ENCODE assay signal across 8 cellular contexts in the genomic region with DNA sequence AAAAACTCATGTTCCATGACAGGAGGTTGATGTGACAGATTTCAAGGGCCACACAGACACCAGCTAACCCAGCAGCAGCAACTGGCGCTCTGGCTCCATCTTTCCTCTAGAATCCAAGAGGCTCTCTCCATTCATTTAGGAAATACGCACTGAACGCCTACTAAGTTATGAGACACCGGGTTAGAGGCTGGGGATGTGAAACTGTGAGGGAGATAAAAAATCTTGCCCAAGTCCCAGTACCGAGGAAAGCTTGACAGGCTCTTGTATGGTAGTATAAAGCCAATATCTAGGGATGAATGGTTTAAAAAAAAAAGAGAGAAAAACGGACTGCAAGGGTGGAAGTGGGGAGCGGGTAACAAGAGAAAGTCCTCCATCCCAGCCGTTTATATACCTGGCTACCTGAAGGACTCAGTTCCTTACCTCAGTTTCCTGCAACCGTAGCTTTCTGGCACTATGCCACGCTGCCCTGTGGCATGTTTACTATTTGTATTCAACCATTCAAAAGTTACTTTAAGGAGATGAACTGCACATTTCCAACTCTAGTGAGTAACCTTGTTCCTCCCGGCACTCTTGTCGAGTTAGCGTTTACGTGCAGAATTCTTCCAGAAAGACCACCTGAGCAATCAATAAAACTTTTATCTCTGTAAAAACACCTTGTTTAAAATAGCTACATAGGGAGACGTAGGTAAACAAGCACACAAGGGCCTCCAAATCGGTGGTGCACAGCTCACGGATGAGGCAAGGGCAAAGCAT. TPM values are rescaled to one million over a fixed set of nuclear protein-coding genes. Genes with fewer than 3 reads are reported as not detected.
A peak's percentile ranks its signal among the peaks of the same experiment; 100 is the strongest.
DNase-seq lines count a peak whose midpoint lies in the region; ATAC-seq and TF ChIP-seq lines count a peak whose summit lies in the region.

No MANE protein-coding gene starts in this region.

- peak overlapping the region; percentile 29 to 60 for H3K4me3 ChIP-seq in cardiac fibroblast (replicated peaks in 1 of 2; ENCODE audit: low read depth in 2 of 2, low read length in 2 of 2)

- peak; percentile 10 for DNase-seq in COLO668 (lab: John Stamatoyannopoulos, UW; ENCODE audit: unreplicated experiment)
- peak; percentile 71 for DNase-seq in MV-4-11 (lab: John Stamatoyannopoulos, UW)
- DNase-seq in cardiac fibroblast (ENCODE audit: low read depth in 2 of 2): no peak
- DNase-seq in mesenteric fat pad (ENCODE audit: low spot score): peak; percentile 85
- DNase-seq in NCI-H2029 treated with DMSO at 0.1 percent for 48 hours (lab: John Stamatoyannopoulos, UW): no peak

- TF ChIP-seq CTCF in cardiac fibroblast (IDR thresholded peaks at IDR 0.05; ENCODE audit: low read depth, low read length): no peak

- no peak for ATAC-seq in HG03135 (IDR thresholded peaks at IDR 0.05; ENCODE audit: unreplicated experiment)
- no peak for ATAC-seq in HG03354 (IDR thresholded peaks at IDR 0.05; ENCODE audit: poor library complexity, severe bottlenecking, unreplicated experiment)
- ATAC-seq in HG02642 (IDR thresholded peaks at IDR 0.05; ENCODE audit: poor library complexity, unreplicated experiment): no peak

RNA-seq across cellular contexts. Expression of a gene that starts 1.7 kb away (rescaled TPM):
- total RNA-seq in mesenteric fat pad: 3.4 TPM

Comparison
In these comparisons a context has a peak if more than half of its experiments do, and no peak if none do; other contexts are left out.
1. DNase-seq: peak in COLO668 (single experiment), MV-4-11 (single experiment) and mesenteric fat pad (single experiment); none in cardiac fibroblast (0 of 2) and NCI-H2029 treated with DMSO at 0.1 percent for 48 hours (single experiment).